In genomic region chr1:18007391-18008106, GRCh38 we compare ENCODE assay signal across 14 cellular contexts.
DNase-seq lines count a peak whose midpoint lies in the region; ATAC-seq and TF ChIP-seq lines count a peak whose summit lies in the region.
"Had no signal": no experiment of that assay in that cellular context is flagged by ENCODE, and none has a peak within 500 bp of the region (broad histone marks: within the 10 kb centered on the region; RNA-seq: fewer than 3 reads in every experiment).

No MANE protein-coding gene starts in this region.

- DNase-seq in DMS 273 (lab: John Stamatoyannopoulos, UW; ENCODE audit: unreplicated experiment) = peak; percentile 48
- DNase-seq in DMS 273 treated with DMSO at 0.1 percent for 48 hours (lab: John Stamatoyannopoulos, UW) = no peak
- DNase-seq in NCI-H2171 treated with DMSO at 0.1 percent for 48 hours (lab: John Stamatoyannopoulos, UW) = peak; percentile 72
- DNase-seq in dorsolateral prefrontal cortex = no peak
- DNase-seq in RKO (ENCODE audit: low spot score) = no peak
- DNase-seq in NCI-H69 (lab: John Stamatoyannopoulos, UW) = no peak
- DNase-seq: CD8-positive, alpha-beta T cell; COR-L47; DMS53 had no signal

- H3K4me3 ChIP-seq in dorsolateral prefrontal cortex = no peak overlapping the region

- TF ChIP-seq CTCF in dorsolateral prefrontal cortex (IDR thresholded peaks at IDR 0.05 in 54 of 56, conservative IDR thresholded peaks at IDR 0.05 in 2 of 56; ENCODE audit: low read depth in 1 of 56, partially characterized antibody in 56 of 56) = no peak

- intact Hi-C loops in dorsolateral prefrontal cortex (cut with DNase I) = no loop called here

- no peak for ATAC-seq in HG02678 (IDR thresholded peaks at IDR 0.05; ENCODE audit: unreplicated experiment)
- ATAC-seq: CD8-positive, alpha-beta T cell; HCT116 had no signal

- peak overlapping the region in 45 of 59 donors; percentile 2 to 84 (median 59) for H3K27ac ChIP-seq in dorsolateral prefrontal cortex
- H3K27ac ChIP-seq in temporal lobe (ENCODE audit: low read depth, low read length) = peak overlapping the region; percentile 33
- H3K27ac ChIP-seq: 22Rv1, HL-60 had no signal

- H3K27me3 ChIP-seq in dorsolateral prefrontal cortex = peaks cover 0 to 7% (median 0%) of the 10 kb centered on the region in 45 donors

Comparison
In these comparisons a context has a peak if more than half of its experiments do, and no peak if none do; other contexts are left out.
1. DNase-seq: peak in DMS 273 (single experiment) and NCI-H2171 treated with DMSO at 0.1 percent for 48 hours (single experiment); none in DMS 273 treated with DMSO at 0.1 percent for 48 hours (single experiment), dorsolateral prefrontal cortex (0 of 10), RKO (single experiment) and NCI-H69 (single experiment).